Comparison of ENCODE assay signal across 10 cellular contexts in genomic region chr2:84963692-84964405, GRCh38. TPM values are rescaled to one million over a fixed set of nuclear protein-coding genes. Genes with fewer than 3 reads are reported as not detected.
DNase-seq lines count a peak whose midpoint lies in the region; ATAC-seq and TF ChIP-seq lines count a peak whose summit lies in the region.
"Had no signal": no experiment of that assay in that cellular context is flagged by ENCODE, and none has a peak within 500 bp of the region (broad histone marks: within the 10 kb centered on the region; RNA-seq: fewer than 3 reads in every experiment).

No MANE protein-coding gene starts in this region.

- H3K27me3 ChIP-seq in CD4-positive, CD25-positive, alpha-beta regulatory T cell (ENCODE audit: control insufficient read depth, insufficient read depth, low read length) = no peaks in the 10 kb centered on the region
- no peaks in the 10 kb centered on the region for H3K27me3 ChIP-seq in naive thymus-derived CD4-positive, alpha-beta T cell (ENCODE audit: control insufficient read depth in 2 of 2, insufficient read depth in 2 of 2, low read length in 2 of 2)
- no peaks in the 10 kb centered on the region for H3K27me3 ChIP-seq in SJCRH30
- H3K27me3 ChIP-seq: tibial artery had no signal

- TF ChIP-seq RAD21 in Ishikawa (IDR thresholded peaks at IDR 0.05; ENCODE audit: low read depth) = no peak

- peaks cover 28% of the 10 kb centered on the region for H3K36me3 Mint-ChIP-seq in CD4-positive, CD25-positive, alpha-beta regulatory T cell
- peaks cover 11 to 41% (median 30%) of the 10 kb centered on the region in 5 donors for H3K36me3 Mint-ChIP-seq in naive thymus-derived CD4-positive, alpha-beta T cell

- CTCF ChIA-PET in naive thymus-derived CD4-positive, alpha-beta T cell (lab: Charles Lee) = interaction anchor here (0.7 to 1.4 kb wide), 2 partner anchors 24 to 38 kb away, joined by 3 to 5 read pairs; no protein-coding TSS in a partner anchor

- H3K4me1 ChIP-seq in CD4-positive, CD25-positive, alpha-beta regulatory T cell (ENCODE audit: control insufficient read depth, insufficient read depth, low read length, poor library complexity, severe bottlenecking) = peaks cover 14% of the 10 kb centered on the region
- peaks cover 0 to 4% of the 10 kb centered on the region in 2 donors for H3K4me1 ChIP-seq in naive thymus-derived CD4-positive, alpha-beta T cell (ENCODE audit: control insufficient read depth in 2 of 2, insufficient read depth in 2 of 2, low read length in 2 of 2)
- H3K4me1 ChIP-seq in SJCRH30 = peaks cover 16% of the 10 kb centered on the region

- TF ChIP-seq EP300 in Ishikawa (IDR thresholded peaks at IDR 0.05; ENCODE audit: borderline replicate concordance) = no peak

- H3K27me3 Mint-ChIP-seq in CD4-positive, CD25-positive, alpha-beta regulatory T cell = no peaks in the 10 kb centered on the region
- no peaks in the 10 kb centered on the region for H3K27me3 Mint-ChIP-seq in naive thymus-derived CD4-positive, alpha-beta T cell

- no peak for TF ChIP-seq CTCF in astrocyte of the cerebellum (IDR thresholded peaks at IDR 0.05; ENCODE audit: low read depth, low read length, missing control alignments)

- intact Hi-C loops in naive thymus-derived CD4-positive, alpha-beta T cell (cut with micrococcal nuclease) = no loop called here
- intact Hi-C loops in Right ventricle myocardium inferior (cut with DNase I) = no loop called here

- no peaks in the 10 kb centered on the region for H3K9me3 Mint-ChIP-seq in CD4-positive, CD25-positive, alpha-beta regulatory T cell
- H3K9me3 Mint-ChIP-seq in naive thymus-derived CD4-positive, alpha-beta T cell = peaks cover 0 to 3% (median 0%) of the 10 kb centered on the region in 11 donors

- H3K27ac Mint-ChIP-seq in CD4-positive, CD25-positive, alpha-beta regulatory T cell = peak overlapping the region in 2 of 3 donors; percentile 47 to 49
- H3K27ac Mint-ChIP-seq in naive thymus-derived CD4-positive, alpha-beta T cell = peak overlapping the region; percentile 7 to 79 (median 16)

- H3K4me1 Mint-ChIP-seq in CD4-positive, CD25-positive, alpha-beta regulatory T cell = peaks cover 14 to 67% (median 51%) of the 10 kb centered on the region in 4 donors
- H3K4me1 Mint-ChIP-seq in naive thymus-derived CD4-positive, alpha-beta T cell = peaks cover 34 to 45% (median 40%) of the 10 kb centered on the region in 7 donors

- no peaks in the 10 kb centered on the region for H3K9me3 ChIP-seq in CD4-positive, CD25-positive, alpha-beta regulatory T cell (ENCODE audit: control insufficient read depth in 2 of 2, low read length in 2 of 2)
- H3K9me3 ChIP-seq in naive thymus-derived CD4-positive, alpha-beta T cell (ENCODE audit: control insufficient read depth in 2 of 3, low read length in 3 of 3) = no peaks in the 10 kb centered on the region
- no peaks in the 10 kb centered on the region for H3K9me3 ChIP-seq in SJCRH30 (replicated peaks)
- H3K9me3 ChIP-seq: tibial artery had no signal

- H3K4me3 Mint-ChIP-seq in CD4-positive, CD25-positive, alpha-beta regulatory T cell = peak overlapping the region in 1 of 4 donors; percentile 39
- H3K4me3 Mint-ChIP-seq in naive thymus-derived CD4-positive, alpha-beta T cell = no peak overlapping the region

- H3K4me3 ChIP-seq in CD4-positive, CD25-positive, alpha-beta regulatory T cell (ENCODE audit: low read depth, low read length) = no peak overlapping the region
- no peak overlapping the region for H3K4me3 ChIP-seq in astrocyte of the cerebellum (ENCODE audit: low read depth, low read length)
- H3K4me3 ChIP-seq in naive thymus-derived CD4-positive, alpha-beta T cell (ENCODE audit: low read length) = no peak overlapping the region
- no peak overlapping the region for H3K4me3 ChIP-seq in SJCRH30
- H3K4me3 ChIP-seq: tibial artery had no signal

- no peak for ATAC-seq in CD4-positive, CD25-positive, alpha-beta regulatory T cell (ENCODE audit: low read depth in 2 of 2)
- ATAC-seq in naive thymus-derived CD4-positive, alpha-beta T cell = peak; percentile 64
- ATAC-seq in GM18861 (IDR thresholded peaks at IDR 0.05; ENCODE audit: unreplicated experiment) (no peak), GM18511 (IDR thresholded peaks at IDR 0.05; ENCODE audit: unreplicated experiment) (no peak), Right ventricle myocardium inferior (no peak)

- no peak overlapping the region for H3K27ac ChIP-seq in CD4-positive, CD25-positive, alpha-beta regulatory T cell (ENCODE audit: insufficient read depth, low read length, poor library complexity, severe bottlenecking)
- H3K27ac ChIP-seq in naive thymus-derived CD4-positive, alpha-beta T cell (ENCODE audit: low read depth, low read length) = no peak overlapping the region
- no peak overlapping the region for H3K27ac ChIP-seq in SJCRH30
- H3K27ac ChIP-seq: tibial artery had no signal

- POLR2A ChIA-PET in naive thymus-derived CD4-positive, alpha-beta T cell (lab: Charles Lee) = interaction anchor here (1.8 kb wide), 1 partner anchor 20 kb away, joined by 6 read pairs; no protein-coding TSS in a partner anchor

- peaks cover 31% of the 10 kb centered on the region for H3K36me3 ChIP-seq in CD4-positive, CD25-positive, alpha-beta regulatory T cell (ENCODE audit: control insufficient read depth, insufficient read depth, low read length)
- H3K36me3 ChIP-seq in naive thymus-derived CD4-positive, alpha-beta T cell (ENCODE audit: control insufficient read depth in 2 of 3, insufficient read depth in 3 of 3, low read length in 3 of 3) = peaks cover 0 to 6% (median 0%) of the 10 kb centered on the region in 3 experiments
- H3K36me3 ChIP-seq in SJCRH30 = peaks cover 23% of the 10 kb centered on the region

- no peak for DNase-seq in CD4-positive, CD25-positive, alpha-beta regulatory T cell
- peak; percentile 56 for DNase-seq in astrocyte of the cerebellum (ENCODE audit: low read depth)
- DNase-seq in naive thymus-derived CD4-positive, alpha-beta T cell = no peak
- DNase-seq in SJCRH30 = no peak
- DNase-seq in Right ventricle myocardium inferior (ENCODE audit: missing footprints) = no peak
- DNase-seq: NCI-H446 treated with DMSO at 0.1 percent for 48 hours had no signal

- in situ Hi-C loops in astrocyte of the cerebellum (cut with HindIII; ENCODE audit: low sequenced_read_pairs) = loop anchor here (10.0 kb wide), 1 partner anchor 59 kb away; the partner anchor contains the start of gene TMSB10

TF ChIP-seq in Ishikawa, 13 proteins besides CTCF, POLR2A, EP300 and RAD21:
- TF ChIP-seq NFIC (IDR thresholded peaks at IDR 0.05) (no peak), EGR1 (IDR thresholded peaks at IDR 0.05) (no peak), USF1 (IDR thresholded peaks at IDR 0.05) (no peak), ZBTB7A (IDR thresholded peaks at IDR 0.05; ENCODE audit: low read depth) (no peak), CEBPB (IDR thresholded peaks at IDR 0.05) (peak; percentile 50; the same call in 1 of the 2 replicates)

RNA-seq across cellular contexts. Expression of gene KCMF1, which starts 7.1 kb away (rescaled TPM):
- 80.0 TPM for total RNA-seq in CD4-positive, CD25-positive, alpha-beta regulatory T cell
- 10 to 100 TPM; 21.3 to 41.8 (median 28.5) TPM for polyA plus RNA-seq in CD4-positive, CD25-positive, alpha-beta regulatory T cell
- total RNA-seq in naive thymus-derived CD4-positive, alpha-beta T cell = 10 to 100 TPM; 57.7 to 81.3 (median 60.8) TPM
- 10 to 100 TPM; 15.6 to 20.2 TPM for polyA plus RNA-seq in naive thymus-derived CD4-positive, alpha-beta T cell
- total RNA-seq in SJCRH30 (2014; rRNA removed; shearing (Covaris generic)) = 75.8 and 93.0 TPM in 2 replicates
- total RNA-seq in Right ventricle myocardium inferior = 87.5 TPM

RNA-seq across cellular contexts. Expression of gene TMSB10, which starts 58.4 kb away (rescaled TPM):
- total RNA-seq in CD4-positive, CD25-positive, alpha-beta regulatory T cell = 2,468 TPM
- polyA plus RNA-seq in CD4-positive, CD25-positive, alpha-beta regulatory T cell = over 10,000 TPM in 1 of 4 donors, 1,000 to 10,000 TPM in 3; 7,086 to 10,693 (median 8,015) TPM
- total RNA-seq in naive thymus-derived CD4-positive, alpha-beta T cell = 1,000 to 10,000 TPM; 1,492 to 5,756 (median 1,578) TPM
- 1,000 to 10,000 TPM; 6,721 to 8,256 TPM for polyA plus RNA-seq in naive thymus-derived CD4-positive, alpha-beta T cell
- total RNA-seq in SJCRH30 (2014; rRNA removed; shearing (Covaris generic)) = 2,317 and 2,398 TPM in 2 replicates
- total RNA-seq in Right ventricle myocardium inferior = 571 TPM
